Comparison of ENCODE assay signal across 3 cellular contexts in the genomic region with DNA sequence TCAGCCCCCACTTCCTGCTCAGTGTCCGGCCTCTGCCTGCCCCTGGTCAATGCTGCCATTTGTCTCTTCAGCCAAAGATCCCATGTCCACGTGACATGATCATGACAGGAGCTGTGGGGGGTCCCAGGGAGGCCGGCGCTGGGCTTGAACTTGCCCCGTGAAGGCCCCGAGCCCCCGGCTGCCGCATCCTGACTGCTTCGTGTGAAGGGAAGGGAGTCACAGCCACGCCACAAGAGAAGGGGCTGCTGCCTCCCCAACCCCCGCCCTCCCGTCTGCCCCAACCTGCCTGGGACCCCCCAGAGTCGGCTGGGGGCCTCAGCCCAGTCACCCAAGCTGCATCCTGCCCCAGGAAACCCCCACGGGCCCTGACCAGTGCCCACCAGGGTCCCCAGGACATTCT. TPM values are rescaled to one million over a fixed set of nuclear protein-coding genes. Genes with fewer than 3 reads are reported as not detected.
"Had no signal": no experiment of that assay in that cellular context is flagged by ENCODE, and none has a peak within 500 bp of the region (broad histone marks: within the 10 kb centered on the region; RNA-seq: fewer than 3 reads in every experiment).

No MANE protein-coding gene starts in this region.

- H3K4me3 ChIP-seq: GM12878 had no signal

- DNase-seq: GF-D8 had no signal

RNA-seq across cellular contexts. Expression of a gene that starts 14.3 kb away (rescaled TPM):
- total RNA-seq: G401, GM12878 had no signal
- polyA plus RNA-seq: GM12878 had no signal

RNA-seq across cellular contexts. Expression of a gene that starts 37.8 kb away (rescaled TPM):
- total RNA-seq: GM12878 had no signal
- polyA plus RNA-seq: GM12878 had no signal
